ENCODE assay signal across 8 cellular contexts in the genomic region with DNA sequence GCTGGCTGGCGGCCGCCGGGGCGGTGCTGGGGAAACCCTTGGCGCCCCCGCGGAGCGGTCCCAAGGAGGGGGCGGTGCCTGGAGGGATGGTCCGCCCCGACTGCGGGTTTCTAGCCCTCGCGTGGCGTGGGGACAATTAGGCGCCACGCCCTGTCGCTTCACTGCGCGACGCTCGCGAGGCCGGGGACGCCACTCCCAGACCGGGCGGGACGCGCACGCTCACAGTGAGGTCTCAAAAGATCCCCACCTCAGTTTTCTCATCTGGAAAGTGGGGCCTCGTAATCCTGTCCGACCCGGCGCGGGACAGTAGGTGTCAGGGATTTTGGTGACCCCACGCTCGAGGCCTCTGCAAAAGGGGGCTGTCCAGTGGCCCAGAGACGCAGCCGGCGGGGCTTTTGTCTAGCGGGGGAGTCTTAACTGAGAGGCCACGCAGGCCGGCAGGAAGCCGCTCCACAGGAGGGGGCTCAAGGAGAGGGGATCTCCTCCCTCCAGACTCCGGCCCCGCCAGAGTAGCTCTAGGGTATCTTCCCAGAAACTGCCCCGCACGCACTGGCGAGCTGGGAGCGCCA. TPM values are rescaled to one million over a fixed set of nuclear protein-coding genes. Genes with fewer than 3 reads are reported as not detected.
DNase-seq lines count a peak whose midpoint lies in the region; ATAC-seq and TF ChIP-seq lines count a peak whose summit lies in the region.

No MANE protein-coding gene starts in this region.

- H3K27ac ChIP-seq in neural cell (ENCODE audit: low read length) (peak overlapping the region; percentile 91), stomach (peak overlapping the region; percentile 95 to 99 (median 97))

- H3K27me3 ChIP-seq in neural cell (ENCODE audit: insufficient read depth, low read depth, low read length) (no peaks in the 10 kb centered on the region), stomach (no peaks in the 10 kb centered on the region)

- ATAC-seq in GM19043 (IDR thresholded peaks at IDR 0.05; ENCODE audit: low read depth, unreplicated experiment) (peak; percentile 43), HG03354 (IDR thresholded peaks at IDR 0.05; ENCODE audit: poor library complexity, severe bottlenecking, unreplicated experiment) (peak; percentile 51)

- H3K36me3 ChIP-seq in neural cell (ENCODE audit: insufficient read depth, low read length): no peaks in the 10 kb centered on the region
- peaks cover 9 to 17% (median 13%) of the 10 kb centered on the region in 4 donors for H3K36me3 ChIP-seq in stomach

- TF ChIP-seq CTCF in fibroblast of mammary gland (conservative IDR thresholded peaks at IDR 0.05; ENCODE audit: control insufficient read depth, insufficient read depth, low read depth, low read length) (no peak), neural cell (IDR thresholded peaks at IDR 0.05; ENCODE audit: poor library complexity, severe bottlenecking) (no peak), stomach (IDR thresholded peaks at IDR 0.05) (no peak)

- H3F3A ChIP-seq in neural cell (ENCODE audit: insufficient read depth, low read length, poor library complexity, severe bottlenecking): peaks cover 4% of the 10 kb centered on the region

- peak overlapping the region; percentile 95 for H3K27ac Mint-ChIP-seq in activated T-helper 1 cell treated with anti-CD3 and anti-CD28 coated beads, Interleukin-12 subunit alpha, Interleukin-12 subunit beta, Interleukin-2, Interleukin-4 antibody, amounts not matched to agents 30 ng/mL and 10 ng/mL and 1 ng/mL, durations not matched to agents 14 hours and 24 hours and 36 hours

- H3K4me1 ChIP-seq in stomach: peaks cover 23 to 47% (median 45%) of the 10 kb centered on the region in 4 donors

- peaks cover 30% of the 10 kb centered on the region for H3K79me2 ChIP-seq in neural cell (replicated peaks; ENCODE audit: insufficient read depth, low read length)

- TF ChIP-seq POLR2A in stomach (IDR thresholded peaks at IDR 0.05): no peak

- WGBS in stomach, 5 donors: 0 to 1% (median 0%) methylated on average over 18 to 50 of the region's 50 CpGs

- peaks cover 5% of the 10 kb centered on the region for H3K27me3 Mint-ChIP-seq in activated T-helper 1 cell treated with anti-CD3 and anti-CD28 coated beads, Interleukin-12 subunit alpha, Interleukin-12 subunit beta, Interleukin-2, Interleukin-4 antibody, amounts not matched to agents 30 ng/mL and 10 ng/mL and 1 ng/mL, durations not matched to agents 14 hours and 24 hours and 36 hours (ENCODE audit: insufficient read depth)

- no peaks in the 10 kb centered on the region for H3K9me2 ChIP-seq in neural cell (ENCODE audit: insufficient read depth, low read length)

- no peaks in the 10 kb centered on the region for H4K20me1 ChIP-seq in neural cell (ENCODE audit: insufficient read depth)

- peak overlapping the region; percentile 75 for H2AFZ ChIP-seq in neural cell (ENCODE audit: low read depth, low read length)

- peak overlapping the region; percentile 54 for H3K4me2 ChIP-seq in neural cell (ENCODE audit: low read length)

- peaks cover 8% of the 10 kb centered on the region for H3K36me3 Mint-ChIP-seq in activated T-helper 1 cell treated with anti-CD3 and anti-CD28 coated beads, Interleukin-12 subunit alpha, Interleukin-12 subunit beta, Interleukin-2, Interleukin-4 antibody, amounts not matched to agents 30 ng/mL and 10 ng/mL and 1 ng/mL, durations not matched to agents 14 hours and 24 hours and 36 hours (ENCODE audit: low read depth)

- H3K4me3 ChIP-seq in fibroblast of mammary gland (ENCODE audit: control insufficient read depth, low read depth, low read length): peak overlapping the region; percentile 94
- H3K4me3 ChIP-seq in neural cell (ENCODE audit: low read length): peak overlapping the region; percentile 98
- peak overlapping the region; percentile 82 to 93 (median 91) for H3K4me3 ChIP-seq in stomach

- no peaks in the 10 kb centered on the region for H3K9me3 Mint-ChIP-seq in activated T-helper 1 cell treated with anti-CD3 and anti-CD28 coated beads, Interleukin-12 subunit alpha, Interleukin-12 subunit beta, Interleukin-2, Interleukin-4 antibody, amounts not matched to agents 30 ng/mL and 10 ng/mL and 1 ng/mL, durations not matched to agents 14 hours and 24 hours and 36 hours

- peaks cover 26% of the 10 kb centered on the region for H3K4me1 Mint-ChIP-seq in activated T-helper 1 cell treated with anti-CD3 and anti-CD28 coated beads, Interleukin-12 subunit alpha, Interleukin-12 subunit beta, Interleukin-2, Interleukin-4 antibody, amounts not matched to agents 30 ng/mL and 10 ng/mL and 1 ng/mL, durations not matched to agents 14 hours and 24 hours and 36 hours (ENCODE audit: low read depth)

- TF ChIP-seq EP300 in neural cell (conservative IDR thresholded peaks at IDR 0.05; ENCODE audit: poor library complexity, severe bottlenecking): no peak
- no peak for TF ChIP-seq EP300 in stomach (IDR thresholded peaks at IDR 0.05)

- peak overlapping the region; percentile 99 for H3K9ac ChIP-seq in neural cell (ENCODE audit: low read length)

- TF ChIP-seq RAD21 in neural cell (conservative IDR thresholded peaks at IDR 0.05): no peak

- peak; percentile 98 for DNase-seq in AG20443 (ENCODE audit: low spot score)
- peak; percentile 88 for DNase-seq in activated T-helper 1 cell treated with anti-CD3 and anti-CD28 coated beads, Interleukin-12 subunit alpha, Interleukin-12 subunit beta, Interleukin-2, Interleukin-4 antibody, amounts not matched to agents 30 ng/mL and 10 ng/mL and 1 ng/mL, durations not matched to agents 14 hours and 24 hours and 36 hours (ENCODE audit: low spot score)
- DNase-seq in fibroblast of mammary gland (ENCODE audit: low read depth): peak; percentile 54
- peak; percentile 84 for DNase-seq in stomach

- no peaks in the 10 kb centered on the region for H3K9me3 ChIP-seq in neural cell (ENCODE audit: low read length)
- no peaks in the 10 kb centered on the region for H3K9me3 ChIP-seq in stomach

- peak overlapping the region; percentile 93 for H3K4me3 Mint-ChIP-seq in activated T-helper 1 cell treated with anti-CD3 and anti-CD28 coated beads, Interleukin-12 subunit alpha, Interleukin-12 subunit beta, Interleukin-2, Interleukin-4 antibody, amounts not matched to agents 30 ng/mL and 10 ng/mL and 1 ng/mL, durations not matched to agents 14 hours and 24 hours and 36 hours

- intact Hi-C loops in activated T-helper 1 cell treated with anti-CD3 and anti-CD28 coated beads, Interleukin-12 subunit alpha, Interleukin-12 subunit beta, Interleukin-2, Interleukin-4 antibody, amounts not matched to agents 30 ng/mL and 10 ng/mL and 1 ng/mL, durations not matched to agents 14 hours and 24 hours and 36 hours (cut with micrococcal nuclease): loop anchor here (1.0 to 10.0 kb wide), 10 partner anchors 17 to 836 kb away; a partner anchor contains a TSS
- intact Hi-C loops in stomach (cut with DNase I; ENCODE audit: low total_unique reads): no loop called here

TF ChIP-seq in PFSK-1, 5 proteins besides CTCF, POLR2A, EP300 and RAD21:
- TF ChIP-seq SIN3A (IDR thresholded peaks at IDR 0.05; ENCODE audit: borderline replicate concordance, insufficient read depth, low read length) (no peak), TAF1 (IDR thresholded peaks at IDR 0.05; ENCODE audit: borderline replicate concordance, insufficient read depth, low read length) (peak; percentile 39; the same call in 1 of the 2 replicates)

TF ChIP-seq in neural cell, 6 proteins besides CTCF, POLR2A, EP300 and RAD21:
- TF ChIP-seq, protein P1, sequence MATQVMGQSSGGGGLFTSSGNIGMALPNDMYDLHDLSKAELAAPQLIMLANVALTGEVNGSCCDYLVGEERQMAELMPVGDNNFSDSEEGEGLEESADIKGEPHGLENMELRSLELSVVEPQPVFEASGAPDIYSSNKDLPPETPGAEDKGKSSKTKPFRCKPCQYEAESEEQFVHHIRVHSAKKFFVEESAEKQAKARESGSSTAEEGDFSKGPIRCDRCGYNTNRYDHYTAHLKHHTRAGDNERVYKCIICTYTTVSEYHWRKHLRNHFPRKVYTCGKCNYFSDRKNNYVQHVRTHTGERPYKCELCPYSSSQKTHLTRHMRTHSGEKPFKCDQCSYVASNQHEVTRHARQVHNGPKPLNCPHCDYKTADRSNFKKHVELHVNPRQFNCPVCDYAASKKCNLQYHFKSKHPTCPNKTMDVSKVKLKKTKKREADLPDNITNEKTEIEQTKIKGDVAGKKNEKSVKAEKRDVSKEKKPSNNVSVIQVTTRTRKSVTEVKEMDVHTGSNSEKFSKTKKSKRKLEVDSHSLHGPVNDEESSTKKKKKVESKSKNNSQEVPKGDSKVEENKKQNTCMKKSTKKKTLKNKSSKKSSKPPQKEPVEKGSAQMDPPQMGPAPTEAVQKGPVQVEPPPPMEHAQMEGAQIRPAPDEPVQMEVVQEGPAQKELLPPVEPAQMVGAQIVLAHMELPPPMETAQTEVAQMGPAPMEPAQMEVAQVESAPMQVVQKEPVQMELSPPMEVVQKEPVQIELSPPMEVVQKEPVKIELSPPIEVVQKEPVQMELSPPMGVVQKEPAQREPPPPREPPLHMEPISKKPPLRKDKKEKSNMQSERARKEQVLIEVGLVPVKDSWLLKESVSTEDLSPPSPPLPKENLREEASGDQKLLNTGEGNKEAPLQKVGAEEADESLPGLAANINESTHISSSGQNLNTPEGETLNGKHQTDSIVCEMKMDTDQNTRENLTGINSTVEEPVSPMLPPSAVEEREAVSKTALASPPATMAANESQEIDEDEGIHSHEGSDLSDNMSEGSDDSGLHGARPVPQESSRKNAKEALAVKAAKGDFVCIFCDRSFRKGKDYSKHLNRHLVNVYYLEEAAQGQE (IDR thresholded peaks at IDR 0.05; ENCODE audit: borderline replicate concordance): no peak
- TF ChIP-seq EZH2 (IDR thresholded peaks at IDR 0.05; ENCODE audit: borderline replicate concordance, insufficient read depth, low read length, poor library complexity, severe bottlenecking) (no peak), MXI1 (conservative IDR thresholded peaks at IDR 0.05; ENCODE audit: poor library complexity, severe bottlenecking) (no peak), TAF1 (IDR thresholded peaks at IDR 0.05; ENCODE audit: low read depth) (no peak), POLR2AphosphoS5 (IDR thresholded peaks at IDR 0.05) (no peak), SMC3 (conservative IDR thresholded peaks at IDR 0.05; ENCODE audit: poor library complexity) (no peak)

RNA-seq across cellular contexts. Expression of a gene that starts 0.8 kb away (rescaled TPM):
- 155 TPM for polyA plus RNA-seq in PFSK-1 (2012; ENCODE audit: insufficient read length, low read depth)
- total RNA-seq in activated T-helper 1 cell treated with anti-CD3 and anti-CD28 coated beads, Interleukin-12 subunit alpha, Interleukin-12 subunit beta, Interleukin-2, Interleukin-4 antibody, amounts not matched to agents 30 ng/mL and 10 ng/mL and 1 ng/mL, durations not matched to agents 14 hours and 24 hours and 36 hours: 103 and 107 TPM in 2 replicates
- polyA plus RNA-seq in neural cell (88.3 and 91.5 TPM in 2 replicates), stomach (10 to 100 TPM; 47.6 to 71.5 (median 57.1) TPM)
- 58.2 and 84.4 TPM in 2 replicates for polyA minus RNA-seq in neural cell
- 100 to 1,000 TPM in 4 of 5 donors, 10 to 100 TPM in 1; 50.1 to 226 (median 120) TPM for total RNA-seq in stomach

Comparison
In these comparisons a context has a peak if more than half of its experiments do, and no peak if none do; other contexts are left out.
1. Peak in every context shown above with its lines: DNase-seq, ATAC-seq, H3K4me3 ChIP-seq and H3K27ac ChIP-seq.